Comparison of ENCODE assay signal across 12 cellular contexts in the genomic region with DNA sequence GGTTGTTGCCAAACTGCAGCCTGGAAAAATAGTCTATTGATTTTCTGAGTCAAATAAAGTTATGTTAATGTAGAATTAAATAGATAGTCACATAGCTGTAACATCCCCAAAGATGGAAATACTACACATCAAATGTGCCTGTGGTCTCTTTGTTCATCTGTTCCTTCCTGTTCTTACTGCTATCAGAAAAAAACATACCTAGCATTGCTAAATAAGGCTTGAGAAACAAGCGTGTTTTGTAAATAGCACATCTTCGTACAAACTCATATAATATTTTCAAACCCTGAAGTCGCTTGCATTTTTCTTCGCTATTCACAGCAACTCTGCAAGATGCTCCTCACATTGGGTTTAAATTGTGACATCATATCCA.
A peak's percentile ranks its signal among the peaks of the same experiment; 100 is the strongest.
DNase-seq lines count a peak whose midpoint lies in the region; ATAC-seq and TF ChIP-seq lines count a peak whose summit lies in the region.
"Had no signal": no experiment of that assay in that cellular context is flagged by ENCODE, and none has a peak within 500 bp of the region (broad histone marks: within the 10 kb centered on the region; RNA-seq: fewer than 3 reads in every experiment).

No MANE protein-coding gene starts in this region.

- no peak for DNase-seq in activated CD4-positive, alpha-beta T cell treated with anti-CD3 and anti-CD28 coated beads for 36 hours
- DNase-seq in activated CD4-positive, alpha-beta T cell treated with anti-CD3 and anti-CD28 coated beads for 4 hours: no peak
- DNase-seq in T-helper 17 cell (no peak), fibroblast of pulmonary artery (ENCODE audit: low read depth) (peak; percentile 17), AG20443 (ENCODE audit: low spot score) (no peak), DMS153 treated with DMSO at 0.1 percent for 48 hours (lab: John Stamatoyannopoulos, UW; ENCODE audit: unreplicated experiment) (no peak)
- no peak for DNase-seq in stimulated activated naive CD8-positive, alpha-beta T cell treated with anti-CD3 and anti-CD28 coated beads, Interleukin-15, amount 100 ng/mL, for 72 hours
- DNase-seq: ACHN, NCI-H1417, NCI-H82 had no signal

- no peak for TF ChIP-seq CTCF in fibroblast of pulmonary artery (IDR thresholded peaks at IDR 0.05; ENCODE audit: low read length, missing control alignments)

- H3K9me3 ChIP-seq in T-helper 17 cell (ENCODE audit: control insufficient read depth, low read length, poor library complexity, severe bottlenecking): no peaks in the 10 kb centered on the region

- peak overlapping the region; percentile 67 for H3K4me3 Mint-ChIP-seq in activated CD4-positive, alpha-beta T cell treated with anti-CD3 and anti-CD28 coated beads for 36 hours
- peak overlapping the region; percentile 90 for H3K4me3 Mint-ChIP-seq in T-helper 17 cell
- peak overlapping the region; percentile 86 to 88 for H3K4me3 Mint-ChIP-seq in stimulated activated naive CD8-positive, alpha-beta T cell treated with anti-CD3 and anti-CD28 coated beads, Interleukin-15, amount 100 ng/mL, for 72 hours
- H3K4me3 Mint-ChIP-seq: stimulated activated memory B cell treated with anti-CD40 and anti-IgM and Interleukin-4, amounts not matched to agents 10 μg/mL and 1 μg/mL and 100 μg/mL, for 72 hours had no signal

- peak; percentile 54 for ATAC-seq in activated CD4-positive, alpha-beta T cell treated with anti-CD3 and anti-CD28 coated beads for 36 hours
- ATAC-seq in T-helper 17 cell: peak; percentile 84
- peak; percentile 61 for ATAC-seq in stimulated activated naive CD8-positive, alpha-beta T cell treated with anti-CD3 and anti-CD28 coated beads, Interleukin-15, amount 100 ng/mL, for 72 hours
- no peak for ATAC-seq in GM21723 (IDR thresholded peaks at IDR 0.05; ENCODE audit: unreplicated experiment)
- ATAC-seq: stimulated activated memory B cell treated with anti-CD40 and anti-IgM and Interleukin-4, amounts not matched to agents 10 μg/mL and 1 μg/mL and 100 μg/mL, for 72 hours had no signal

- H3K4me1 Mint-ChIP-seq in activated CD4-positive, alpha-beta T cell treated with anti-CD3 and anti-CD28 coated beads for 36 hours: peaks cover 41% of the 10 kb centered on the region
- H3K4me1 Mint-ChIP-seq in T-helper 17 cell: peaks cover 31% of the 10 kb centered on the region
- H3K4me1 Mint-ChIP-seq in stimulated activated naive CD8-positive, alpha-beta T cell treated with anti-CD3 and anti-CD28 coated beads, Interleukin-15, amount 100 ng/mL, for 72 hours: peaks cover 50% of the 10 kb centered on the region

- POLR2A ChIA-PET in activated CD4-positive, alpha-beta T cell treated with anti-CD3 and anti-CD28 coated beads for 36 hours (lab: Charles Lee): interaction anchor here (0.5 to 0.9 kb wide), 2 partner anchors 71 to 406 kb away, joined by 3 to 4 read pairs; no protein-coding TSS in a partner anchor

- H3K4me3 ChIP-seq in fibroblast of pulmonary artery (replicated peaks; ENCODE audit: low read depth, low read length): no peak overlapping the region

- peak overlapping the region; percentile 81 for H3K27ac Mint-ChIP-seq in activated CD4-positive, alpha-beta T cell treated with anti-CD3 and anti-CD28 coated beads for 36 hours
- peak overlapping the region; percentile 92 for H3K27ac Mint-ChIP-seq in T-helper 17 cell
- H3K27ac Mint-ChIP-seq in stimulated activated naive CD8-positive, alpha-beta T cell treated with anti-CD3 and anti-CD28 coated beads, Interleukin-15, amount 100 ng/mL, for 72 hours: peak overlapping the region in 1 of 2 donors; percentile 94
- H3K27ac Mint-ChIP-seq: stimulated activated memory B cell treated with anti-CD40 and anti-IgM and Interleukin-4, amounts not matched to agents 10 μg/mL and 1 μg/mL and 100 μg/mL, for 72 hours had no signal

- H3K36me3 Mint-ChIP-seq in activated CD4-positive, alpha-beta T cell treated with anti-CD3 and anti-CD28 coated beads for 36 hours (ENCODE audit: low read depth): no peaks in the 10 kb centered on the region
- no peaks in the 10 kb centered on the region for H3K36me3 Mint-ChIP-seq in T-helper 17 cell (ENCODE audit: low read depth)
- H3K36me3 Mint-ChIP-seq: stimulated activated memory B cell treated with anti-CD40 and anti-IgM and Interleukin-4, amounts not matched to agents 10 μg/mL and 1 μg/mL and 100 μg/mL, for 72 hours had no signal

- H3K9me3 Mint-ChIP-seq in activated CD4-positive, alpha-beta T cell treated with anti-CD3 and anti-CD28 coated beads for 36 hours (ENCODE audit: low read depth): no peaks in the 10 kb centered on the region
- no peaks in the 10 kb centered on the region for H3K9me3 Mint-ChIP-seq in stimulated activated naive CD8-positive, alpha-beta T cell treated with anti-CD3 and anti-CD28 coated beads, Interleukin-15, amount 100 ng/mL, for 72 hours
- H3K9me3 Mint-ChIP-seq: stimulated activated memory B cell treated with anti-CD40 and anti-IgM and Interleukin-4, amounts not matched to agents 10 μg/mL and 1 μg/mL and 100 μg/mL, for 72 hours had no signal

- no peaks in the 10 kb centered on the region for H3K27me3 Mint-ChIP-seq in activated CD4-positive, alpha-beta T cell treated with anti-CD3 and anti-CD28 coated beads for 36 hours
- H3K27me3 Mint-ChIP-seq in T-helper 17 cell: no peaks in the 10 kb centered on the region
- peaks cover 8% of the 10 kb centered on the region for H3K27me3 Mint-ChIP-seq in stimulated activated naive CD8-positive, alpha-beta T cell treated with anti-CD3 and anti-CD28 coated beads, Interleukin-15, amount 100 ng/mL, for 72 hours

- intact Hi-C loops in activated CD4-positive, alpha-beta T cell treated with anti-CD3 and anti-CD28 coated beads for 36 hours (cut with DNase I, micrococcal nuclease): loop anchor here (1.0 to 5.0 kb wide), 5 partner anchors 46 to 113 kb away; no protein-coding TSS in a partner anchor

- CTCF ChIA-PET in activated CD4-positive, alpha-beta T cell treated with anti-CD3 and anti-CD28 coated beads for 36 hours (lab: Charles Lee): no interaction called here
